In genomic region chr11:45015983-45016382, GRCh38 we compare ENCODE assay signal across 6 cellular contexts.
DNase-seq lines count a peak whose midpoint lies in the region; ATAC-seq, FAIRE-seq and TF ChIP-seq lines count a peak whose summit lies in the region.
"Not testable (repeated sequence)": the region's sequence is repeated elsewhere in the genome, so short reads cannot be mapped to it uniquely, and the experiment has no call there.

No MANE protein-coding gene starts in this region.

- TF ChIP-seq CTCF in H9 (conservative IDR thresholded peaks at IDR 0.05) (peak; percentile 56; the same call in 2 of the 3 replicates), H1 (IDR thresholded peaks at IDR 0.05; ENCODE audit: control extremely low read depth in 1 of 3, insufficient read depth in 1 of 3, low read depth in 1 of 3, low read length in 3 of 3) (peak; percentile 6 to 30 (median 15); a peak in 3 of 4 replicates)
- TF ChIP-seq CTCF in WTC11 (IDR thresholded peaks at IDR 0.05); right atrium auricular region (IDR thresholded peaks at IDR 0.05): not testable (repeated sequence)

- H2BK5ac ChIP-seq in H9 (ENCODE audit: insufficient read length, low read length); H1 (ENCODE audit: low read depth, low read length): not testable (repeated sequence)

- not testable (repeated sequence) for H3K27me3 ChIP-seq in BLaER1 treated with 17β-estradiol and CSF1 and Interleukin-3, amounts not matched to agents 10 nM and 100 nM; H9 (ENCODE audit: insufficient read depth, low read length); H1 (replicated peaks in 1 of 4; ENCODE audit: control insufficient read depth in 3 of 4, extremely low read depth in 1 of 4, insufficient read depth in 3 of 4, low read length in 3 of 4); right atrium auricular region

- not testable (repeated sequence) for H3K27ac Mint-ChIP-seq in H9, WTC11

- H4K20me1 ChIP-seq in BLaER1 treated with 17β-estradiol and CSF1 and Interleukin-3, amounts not matched to agents 10 nM and 100 nM; H9 (ENCODE audit: control insufficient read depth, insufficient read depth, insufficient read length); H1 (replicated peaks in 1 of 2; ENCODE audit: control insufficient read depth in 1 of 2, insufficient read depth in 2 of 2, low read length in 2 of 2): not testable (repeated sequence)

- H3K27ac ChIP-seq in BLaER1 treated with 17β-estradiol and CSF1 and Interleukin-3, amounts not matched to agents 10 nM and 100 nM; H9 (ENCODE audit: insufficient read length, low read depth, low read length); H1 (ENCODE audit: low read depth, low read length); right atrium auricular region: not testable (repeated sequence)

- TF ChIP-seq RAD21 in H1 (IDR thresholded peaks at IDR 0.05 in 1 of 2, conservative IDR thresholded peaks at IDR 0.05 in 1 of 2; ENCODE audit: low read depth in 2 of 2, low read length in 2 of 2): peak; percentile 13 to 20; a peak in 2 of 4 replicates

- not testable (repeated sequence) for H3K79me1 ChIP-seq in H9 (ENCODE audit: insufficient read depth, low read depth, low read length, poor library complexity, severe bottlenecking); H1 (ENCODE audit: low read depth, low read length)

- H4K91ac ChIP-seq in H9 (ENCODE audit: insufficient read length, low read depth, low read length); H1 (replicated peaks; ENCODE audit: insufficient read length, low read length): not testable (repeated sequence)

- TF ChIP-seq EP300 in H1 (IDR thresholded peaks at IDR 0.05; ENCODE audit: borderline replicate concordance in 1 of 2, low read depth in 2 of 2, low read length in 2 of 2): not testable (repeated sequence)

- H3K9me3 ChIP-seq in BLaER1 treated with 17β-estradiol and CSF1 and Interleukin-3, amounts not matched to agents 10 nM and 100 nM (replicated peaks in 1 of 11): peaks cover 25 to 38% (median 32%) of the 10 kb centered on the region in 11 experiments
- not testable (repeated sequence) for H3K9me3 ChIP-seq in H9 (ENCODE audit: control insufficient read depth, low read depth, low read length); H1 (ENCODE audit: insufficient read depth in 2 of 2, low read depth in 1 of 2, low read length in 1 of 2); right atrium auricular region

- not testable (repeated sequence) for H3T11ph ChIP-seq in H9 (ENCODE audit: low read length)

- H4K8ac ChIP-seq in H9 (replicated peaks; ENCODE audit: insufficient read length, low read depth, low read length); H1 (ENCODE audit: extremely low read depth, insufficient read depth, low read length): not testable (repeated sequence)

- WGBS in H9 (ENCODE audit: extremely low coverage, insufficient read length, low lambda C conversion rate): no CpG with 5 or more reads among the region's 5 CpGs
- WGBS in H1 (ENCODE audit: extremely low coverage in 1 of 2, insufficient coverage in 1 of 2, insufficient read length in 1 of 2, insufficient replicate concordance in 2 of 2, low coverage in 1 of 2, low lambda C conversion rate in 2 of 2, missing lambda C conversion rate in 1 of 2), 2 experiments: 52% methylated on average over 5 of the region's 5 CpGs; no CpG with 5 or more reads in 1 of the 2 experiments

- H3K4me3 ChIP-seq in BLaER1 treated with 17β-estradiol and CSF1 and Interleukin-3, amounts not matched to agents 10 nM and 100 nM; H1 (ENCODE audit: extremely low read depth in 1 of 4, insufficient read depth in 2 of 4, low read depth in 3 of 4, low read length in 4 of 4); right atrium auricular region: not testable (repeated sequence)

- not testable (repeated sequence) for H2AK5ac ChIP-seq in H9 (ENCODE audit: insufficient read length, low read length); H1 (ENCODE audit: low read depth, low read length)

- FAIRE-seq in H1 (lab: Jason Lieb, UNC): not testable (repeated sequence)

- H3K4me1 Mint-ChIP-seq in H9: peaks cover 9 to 15% of the 10 kb centered on the region in 2 experiments
- not testable (repeated sequence) for H3K4me1 Mint-ChIP-seq in WTC11

- H3K9me3 Mint-ChIP-seq in H9: peaks cover 30 to 31% of the 10 kb centered on the region in 2 experiments
- peaks cover 37% of the 10 kb centered on the region for H3K9me3 Mint-ChIP-seq in WTC11

- H3K36me3 Mint-ChIP-seq in H9 (ENCODE audit: insufficient read depth in 1 of 3, low read depth in 3 of 3); WTC11: not testable (repeated sequence)

- not testable (repeated sequence) for ATAC-seq in WTC11

- H3K27me3 Mint-ChIP-seq in H9 (ENCODE audit: low read depth) (peaks cover 27% of the 10 kb centered on the region), WTC11 (ENCODE audit: low read depth) (peaks cover 24% of the 10 kb centered on the region)

- DNase-seq in H9; WTC11 (ENCODE audit: low spot score); H1 (ENCODE audit: low read depth in 1 of 2, low spot score in 2 of 2): not testable (repeated sequence)
- DNase-seq in M059J (ENCODE audit: low read depth) (peak; percentile 20), right atrium auricular region (ENCODE audit: low spot score) (peak; percentile 28)

- not testable (repeated sequence) for TF ChIP-seq POLR2A in H1 (IDR thresholded peaks at IDR 0.05; ENCODE audit: control extremely low read depth in 1 of 2, low read depth in 2 of 2, low read length in 2 of 2)

- not testable (repeated sequence) for H3K4ac ChIP-seq in H9 (ENCODE audit: low read depth, low read length); H1 (replicated peaks; ENCODE audit: insufficient read length, low read depth, low read length)

- H3K18ac ChIP-seq in H9 (ENCODE audit: insufficient read length, low read depth, low read length); H1 (ENCODE audit: extremely low read depth, low read length): not testable (repeated sequence)

- not testable (repeated sequence) for H3K14ac ChIP-seq in H9 (ENCODE audit: insufficient read depth, low read length); H1 (ENCODE audit: insufficient read length)

- H2BK120ac ChIP-seq in H9 (ENCODE audit: low read depth, low read length, poor library complexity, severe bottlenecking); H1 (replicated peaks; ENCODE audit: low read depth, low read length): not testable (repeated sequence)

- not testable (repeated sequence) for H3K79me2 ChIP-seq in H9 (ENCODE audit: insufficient read depth, low read length); H1 (ENCODE audit: control insufficient read depth in 1 of 2, insufficient read depth in 2 of 2, low read length in 2 of 2)

- H3K4me1 ChIP-seq in BLaER1 treated with 17β-estradiol and CSF1 and Interleukin-3, amounts not matched to agents 10 nM and 100 nM: peaks cover 34 to 46% (median 42%) of the 10 kb centered on the region in 10 experiments
- H3K4me1 ChIP-seq in H9 (ENCODE audit: insufficient read depth, low read length); H1 (replicated peaks in 1 of 4; ENCODE audit: control insufficient read depth in 3 of 4, insufficient read depth in 4 of 4, low read length in 3 of 4); right atrium auricular region: not testable (repeated sequence)

- CTCF ChIA-PET in WTC11 (lab: Charles Lee): interaction anchor here (0.8 to 2.9 kb wide), 11 partner anchors 10 to 95 kb away, joined by 3 to 34 read pairs (median 7); no protein-coding TSS in a partner anchor
- CTCF ChIA-PET in H1 (lab: Charles Lee; ENCODE audit: partially characterized antibody): interaction anchor here (0.7 to 6.2 kb wide), 34 partner anchors 8 to 200 kb away, joined by 3 to 56 read pairs (median 9); no protein-coding TSS in a partner anchor

- POLR2A ChIA-PET in WTC11 (lab: Charles Lee); H1 (lab: Charles Lee; ENCODE audit: partially characterized antibody): not testable (repeated sequence)

- not testable (repeated sequence) for H3K56ac ChIP-seq in H9 (ENCODE audit: insufficient read length, low read depth, low read length); H1 (replicated peaks; ENCODE audit: insufficient read length, low read depth, low read length)

- H2AFZ ChIP-seq in H9 (ENCODE audit: low read length); H1 (ENCODE audit: low read length): not testable (repeated sequence)

- not testable (repeated sequence) for H3K36me3 ChIP-seq in BLaER1 treated with 17β-estradiol and CSF1 and Interleukin-3, amounts not matched to agents 10 nM and 100 nM; H1 (ENCODE audit: control insufficient read depth in 2 of 4, insufficient read depth in 4 of 4, low read length in 3 of 4); right atrium auricular region

- H3K23me2 ChIP-seq in H9 (ENCODE audit: insufficient read length, low read depth, low read length, poor library complexity, severe bottlenecking); H1 (ENCODE audit: low read depth, low read length): not testable (repeated sequence)

- H2BK15ac ChIP-seq in H9 (ENCODE audit: low read depth, low read length); H1 (ENCODE audit: low read length): not testable (repeated sequence)

- H3K4me2 ChIP-seq in BLaER1 treated with 17β-estradiol and CSF1 and Interleukin-3, amounts not matched to agents 10 nM and 100 nM: peak overlapping the region in 10 of 11 experiments; percentile 35 to 59 (median 48); a peak in 11 of 22 replicates
- H3K4me2 ChIP-seq in H9 (ENCODE audit: insufficient read depth, insufficient read length, low read length); H1 (ENCODE audit: insufficient read depth in 1 of 2, low read depth in 2 of 2, low read length in 2 of 2): not testable (repeated sequence)

- H3K9ac ChIP-seq in BLaER1 treated with 17β-estradiol and CSF1 and Interleukin-3, amounts not matched to agents 10 nM and 100 nM; H9 (ENCODE audit: extremely low read depth, insufficient read length, low read length); H1 (replicated peaks in 1 of 4; ENCODE audit: extremely low read depth in 1 of 4, low read depth in 3 of 4, low read length in 3 of 4): not testable (repeated sequence)

- H3K4me3 Mint-ChIP-seq in H9, WTC11: not testable (repeated sequence)

- not testable (repeated sequence) for H2BK12ac ChIP-seq in H9 (ENCODE audit: insufficient read length, low read depth, low read length); H1 (ENCODE audit: low read depth, low read length)

- H3K23ac ChIP-seq in H9 (ENCODE audit: insufficient read length, low read depth, low read length); H1 (ENCODE audit: insufficient read length): not testable (repeated sequence)

- not testable (repeated sequence) for H2BK20ac ChIP-seq in H9 (ENCODE audit: low read depth, low read length, poor library complexity, severe bottlenecking); H1 (ENCODE audit: low read length)

- not testable (repeated sequence) for H4K5ac ChIP-seq in H9 (ENCODE audit: insufficient read length, low read depth, low read length); H1 (ENCODE audit: insufficient read length, low read depth, low read length)
